In genomic region chr7:22566176-22566575, GRCh38 we compare ENCODE assay signal across 16 cellular contexts.
A peak's percentile ranks its signal among the peaks of the same experiment; 100 is the strongest.
DNase-seq lines count a peak whose midpoint lies in the region; ATAC-seq and TF ChIP-seq lines count a peak whose summit lies in the region.
"Had no signal": no experiment of that assay in that cellular context is flagged by ENCODE, and none has a peak within 500 bp of the region (broad histone marks: within the 10 kb centered on the region; RNA-seq: fewer than 3 reads in every experiment).

No MANE protein-coding gene starts in this region.

- H3K4me2 ChIP-seq in BLaER1 treated with 17β-estradiol and CSF1 and Interleukin-3, amounts not matched to agents 10 nM and 100 nM: peak overlapping the region; percentile 76 to 99 (median 94)
- no peak overlapping the region for H3K4me2 ChIP-seq in hepatocyte

- no peaks in the 10 kb centered on the region for H3K9me3 ChIP-seq in BLaER1 treated with 17β-estradiol and CSF1 and Interleukin-3, amounts not matched to agents 10 nM and 100 nM (replicated peaks in 1 of 11)
- no peaks in the 10 kb centered on the region for H3K9me3 ChIP-seq in hepatocyte (ENCODE audit: low read depth)

- H3K36me3 Mint-ChIP-seq in activated naive CD8-positive, alpha-beta T cell treated with anti-CD3 and anti-CD28 coated beads, Interleukin-2, amount 50 U/mL, for 24 hours (ENCODE audit: low read depth): no peaks in the 10 kb centered on the region
- H3K36me3 Mint-ChIP-seq in memory B cell: no peaks in the 10 kb centered on the region
- H3K36me3 Mint-ChIP-seq: CD8-positive, alpha-beta T cell had no signal

- peak overlapping the region; percentile 0 for H3K27ac Mint-ChIP-seq in activated naive CD8-positive, alpha-beta T cell treated with anti-CD3 and anti-CD28 coated beads, Interleukin-2, amount 50 U/mL, for 24 hours
- H3K27ac Mint-ChIP-seq in memory B cell: peak overlapping the region; percentile 17
- H3K27ac Mint-ChIP-seq: CD8-positive, alpha-beta T cell had no signal

- H3K27ac ChIP-seq in BLaER1 treated with 17β-estradiol and CSF1 and Interleukin-3, amounts not matched to agents 10 nM and 100 nM: peak overlapping the region in 7 of 11 experiments; percentile 38 to 87 (median 74); a peak in 11 of 22 replicates
- no peak overlapping the region for H3K27ac ChIP-seq in hepatocyte
- H3K27ac ChIP-seq: parathyroid adenoma had no signal

- H4K20me1 ChIP-seq in BLaER1 treated with 17β-estradiol and CSF1 and Interleukin-3, amounts not matched to agents 10 nM and 100 nM: no peaks in the 10 kb centered on the region
- no peaks in the 10 kb centered on the region for H4K20me1 ChIP-seq in hepatocyte (ENCODE audit: insufficient read depth, poor library complexity, severe bottlenecking)

- H3K79me2 ChIP-seq in hepatocyte: no peaks in the 10 kb centered on the region
- H3K79me2 ChIP-seq: parathyroid adenoma had no signal

- H2AFZ ChIP-seq in hepatocyte: no peak overlapping the region
- H2AFZ ChIP-seq: parathyroid adenoma had no signal

- DNase-seq in DMS53 treated with DMSO at 0.1 percent for 48 hours (lab: John Stamatoyannopoulos, UW; ENCODE audit: unreplicated experiment): peak; percentile 43
- no peak for DNase-seq in activated naive CD8-positive, alpha-beta T cell treated with anti-CD3 and anti-CD28 coated beads, Interleukin-2, amount 50 U/mL, for 24 hours
- DNase-seq in memory B cell (ENCODE audit: low spot score in 2 of 2): no peak
- DNase-seq in hepatocyte (ENCODE audit: low spot score): no peak
- DNase-seq in sciatic nerve (ENCODE audit: low spot score): no peak
- no peak for DNase-seq in NCI-H1436 (lab: John Stamatoyannopoulos, UW)
- DNase-seq: activated CD4-positive, CD25-positive, alpha-beta regulatory T cell treated with anti-CD3 and anti-CD28 coated beads, Interleukin-2, amount 50 U/mL, for 72 hours; activated T-cell treated with anti-CD3 and anti-CD28 coated beads, Interleukin-2, amount 50 U/mL, for 24 hours; erythroblast; GDM1; NCI-H1694 treated with DMSO at 0.1 percent for 48 hours; NCI-H510A had no signal

- peaks cover 66 to 99% (median 80%) of the 10 kb centered on the region in 10 experiments for H3K4me1 ChIP-seq in BLaER1 treated with 17β-estradiol and CSF1 and Interleukin-3, amounts not matched to agents 10 nM and 100 nM
- H3K4me1 ChIP-seq in hepatocyte (ENCODE audit: insufficient read depth): peaks cover 27% of the 10 kb centered on the region
- H3K4me1 ChIP-seq: parathyroid adenoma had no signal

- H3K9me3 Mint-ChIP-seq in activated naive CD8-positive, alpha-beta T cell treated with anti-CD3 and anti-CD28 coated beads, Interleukin-2, amount 50 U/mL, for 24 hours: no peaks in the 10 kb centered on the region
- H3K9me3 Mint-ChIP-seq in memory B cell: no peaks in the 10 kb centered on the region
- H3K9me3 Mint-ChIP-seq: activated T-cell treated with anti-CD3 and anti-CD28 coated beads, Interleukin-2, amount 50 U/mL, for 24 hours; CD8-positive, alpha-beta T cell had no signal

- H3K9me2 ChIP-seq in hepatocyte (replicated peaks; ENCODE audit: insufficient read depth): no peaks in the 10 kb centered on the region

- H3K4me3 ChIP-seq in BLaER1 treated with 17β-estradiol and CSF1 and Interleukin-3, amounts not matched to agents 10 nM and 100 nM: peak overlapping the region in 4 of 10 experiments; percentile 36 to 58 (median 53); a peak in 5 of 20 replicates
- no peak overlapping the region for H3K4me3 ChIP-seq in hepatocyte

- peaks cover 0 to 11% (median 0%) of the 10 kb centered on the region in 11 experiments; a peak in 2 of 22 replicates for H3K27me3 ChIP-seq in BLaER1 treated with 17β-estradiol and CSF1 and Interleukin-3, amounts not matched to agents 10 nM and 100 nM
- H3K27me3 ChIP-seq in hepatocyte: no peaks in the 10 kb centered on the region

- 71% methylated on average over 4 of the region's 4 CpGs for WGBS in hepatocyte (ENCODE audit: low lambda C conversion rate, missing lambda C conversion rate)

- intact Hi-C loops in sciatic nerve (cut with DNase I): no loop called here

- TF ChIP-seq CTCF in hepatocyte (IDR thresholded peaks at IDR 0.05; ENCODE audit: poor library complexity): no peak

- no peak for ATAC-seq in activated naive CD8-positive, alpha-beta T cell treated with anti-CD3 and anti-CD28 coated beads, Interleukin-2, amount 50 U/mL, for 24 hours
- ATAC-seq in memory B cell (ENCODE audit: low read depth) (no peak), GM21576 (IDR thresholded peaks at IDR 0.05; ENCODE audit: unreplicated experiment) (no peak), sciatic nerve (no peak)
- ATAC-seq: CD8-positive, alpha-beta T cell had no signal

- H3K4me1 Mint-ChIP-seq in activated naive CD8-positive, alpha-beta T cell treated with anti-CD3 and anti-CD28 coated beads, Interleukin-2, amount 50 U/mL, for 24 hours: peaks cover 49% of the 10 kb centered on the region
- H3K4me1 Mint-ChIP-seq in memory B cell: peaks cover 40% of the 10 kb centered on the region

- H3K36me3 ChIP-seq in BLaER1 treated with 17β-estradiol and CSF1 and Interleukin-3, amounts not matched to agents 10 nM and 100 nM: peaks cover 0 to 35% (median 0%) of the 10 kb centered on the region in 11 experiments; a peak in 3 of 22 replicates
- H3K36me3 ChIP-seq in hepatocyte (replicated peaks; ENCODE audit: insufficient read depth, low read depth): no peaks in the 10 kb centered on the region

- H3K27me3 Mint-ChIP-seq in activated naive CD8-positive, alpha-beta T cell treated with anti-CD3 and anti-CD28 coated beads, Interleukin-2, amount 50 U/mL, for 24 hours: peaks cover 52% of the 10 kb centered on the region
- no peaks in the 10 kb centered on the region for H3K27me3 Mint-ChIP-seq in memory B cell

- H3K4me3 Mint-ChIP-seq in activated naive CD8-positive, alpha-beta T cell treated with anti-CD3 and anti-CD28 coated beads, Interleukin-2, amount 50 U/mL, for 24 hours: no peak overlapping the region
- peak overlapping the region; percentile 15 for H3K4me3 Mint-ChIP-seq in memory B cell
- H3K4me3 Mint-ChIP-seq: activated T-cell treated with anti-CD3 and anti-CD28 coated beads, Interleukin-2, amount 50 U/mL, for 24 hours; CD8-positive, alpha-beta T cell had no signal

- peak overlapping the region in 6 of 11 experiments; percentile 25 to 87 (median 70); a peak in 10 of 22 replicates for H3K9ac ChIP-seq in BLaER1 treated with 17β-estradiol and CSF1 and Interleukin-3, amounts not matched to agents 10 nM and 100 nM
- H3K9ac ChIP-seq: parathyroid adenoma had no signal
